In the genomic region with DNA sequence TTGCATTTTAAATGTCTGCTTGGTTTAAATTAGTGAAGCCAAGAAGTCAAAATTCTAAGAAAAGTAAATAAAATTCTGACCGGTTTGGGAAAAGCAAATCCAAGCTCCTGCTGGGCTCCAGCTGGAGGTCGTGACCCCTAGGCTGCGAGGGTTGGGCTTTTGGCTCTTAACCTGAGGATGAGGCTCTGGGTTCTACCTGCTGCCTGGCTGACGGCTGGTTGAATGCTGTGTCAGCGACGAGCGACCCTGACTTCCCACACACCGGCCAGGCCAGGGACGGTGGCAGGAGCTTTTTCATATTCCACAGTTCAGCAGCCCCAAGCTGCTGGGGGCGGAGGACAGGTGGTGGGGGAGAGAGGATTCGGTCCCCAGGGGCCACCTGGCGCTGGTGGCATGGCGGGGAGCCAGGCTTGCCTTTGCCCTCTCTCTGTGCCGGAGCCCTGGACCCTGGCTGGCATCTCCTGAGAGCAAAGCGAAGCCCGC, we compare ENCODE assay signal across 11 cellular contexts. TPM values are rescaled to one million over a fixed set of nuclear protein-coding genes. Genes with fewer than 3 reads are reported as not detected.
A peak's percentile ranks its signal among the peaks of the same experiment; 100 is the strongest.
DNase-seq lines count a peak whose midpoint lies in the region; ATAC-seq and TF ChIP-seq lines count a peak whose summit lies in the region.
"Had no signal": no experiment of that assay in that cellular context is flagged by ENCODE, and none has a peak within 500 bp of the region (broad histone marks: within the 10 kb centered on the region; RNA-seq: fewer than 3 reads in every experiment).

No MANE protein-coding gene starts in this region.

- H3K36me3 ChIP-seq in psoas muscle (ENCODE audit: insufficient read depth in 1 of 2, low read depth in 1 of 2) = no peaks in the 10 kb centered on the region

- no peak overlapping the region for H3K27ac ChIP-seq in psoas muscle

- H3K4me3 ChIP-seq in GM08714 (ENCODE audit: low read length) (peak overlapping the region; percentile 13; the same call in 1 of the 2 replicates), fibroblast of villous mesenchyme (ENCODE audit: low read depth, low read length) (peak overlapping the region; percentile 58), psoas muscle (peak overlapping the region; percentile 47)

- no peaks in the 10 kb centered on the region for H3K4me1 ChIP-seq in psoas muscle

- intact Hi-C loops in psoas muscle (cut with DNase I) = no loop called here

- DNase-seq in RPMI8226 = peak; percentile 46
- no peak for DNase-seq in fibroblast of villous mesenchyme (ENCODE audit: low read depth)
- DNase-seq in psoas muscle = no peak
- DNase-seq in C1 segment of cervical spinal cord (lab: John Stamatoyannopoulos, UW) = no peak
- DNase-seq in NCI-H2081 treated with DMSO at 0.1 percent for 48 hours (lab: John Stamatoyannopoulos, UW) = no peak
- DNase-seq: activated CD4-positive, alpha-beta T cell treated with anti-CD3 and anti-CD28 coated beads, Interleukin-2, amount 10 ng/mL, durations not matched to agents 7 days and 5 days; effector memory CD4-positive, alpha-beta T cell; NCI-H2029 treated with DMSO at 0.1 percent for 48 hours had no signal

- WGBS in psoas muscle, 3 donors = 3 to 6% (median 4%) methylated on average over 16 of the region's 16 CpGs

- no peaks in the 10 kb centered on the region for H3K9me3 ChIP-seq in psoas muscle

- TF ChIP-seq CTCF in fibroblast of villous mesenchyme (IDR thresholded peaks at IDR 0.05; ENCODE audit: insufficient read depth, low read depth, low read length) = no peak
- TF ChIP-seq CTCF in psoas muscle (IDR thresholded peaks at IDR 0.05) = no peak

- H3K27me3 ChIP-seq in psoas muscle (ENCODE audit: insufficient read depth in 3 of 3, low read length in 2 of 3) = peaks cover 0 to 48% (median 20%) of the 10 kb centered on the region in 3 donors

- no peak for ATAC-seq in psoas muscle
- no peak for ATAC-seq in HG03135 (IDR thresholded peaks at IDR 0.05; ENCODE audit: unreplicated experiment)
- ATAC-seq in HG02970 (IDR thresholded peaks at IDR 0.05; ENCODE audit: low FRiP score, unreplicated experiment) = no peak

RNA-seq across cellular contexts. Expression of a gene that starts 0.8 kb away (rescaled TPM):
- total RNA-seq in fibroblast of villous mesenchyme = 0.86 and 4.2 TPM in 2 replicates
- total RNA-seq in psoas muscle = not detected
- polyA plus RNA-seq in psoas muscle = not detected
- total RNA-seq: activated CD4-positive, alpha-beta T cell treated with anti-CD3 and anti-CD28 coated beads, Interleukin-2, amount 10 ng/mL, durations not matched to agents 7 days and 5 days had no signal
